ENCODE assay signal across 17 cellular contexts in genomic region chr14:67449096-67449495, GRCh38. TPM values are rescaled to one million over a fixed set of nuclear protein-coding genes. Genes with fewer than 3 reads are reported as not detected.
DNase-seq lines count a peak whose midpoint lies in the region; ATAC-seq, FAIRE-seq and TF ChIP-seq lines count a peak whose summit lies in the region.
"Had no signal": no experiment of that assay in that cellular context is flagged by ENCODE, and none has a peak within 500 bp of the region (broad histone marks: within the 10 kb centered on the region; RNA-seq: fewer than 3 reads in every experiment).

No MANE protein-coding gene starts in this region.

- H3K9me3 ChIP-seq in T-helper 17 cell (ENCODE audit: control insufficient read depth, low read length, poor library complexity, severe bottlenecking) = no peaks in the 10 kb centered on the region
- peaks cover 10 to 11% of the 10 kb centered on the region in 2 experiments for H3K9me3 ChIP-seq in H1 (ENCODE audit: insufficient read depth in 2 of 2, low read depth in 1 of 2, low read length in 1 of 2)

- H4K5ac ChIP-seq in H1 (ENCODE audit: insufficient read length, low read depth, low read length) = no peak overlapping the region

- no peaks in the 10 kb centered on the region; a peak in 1 of 7 replicates for H3K27me3 ChIP-seq in H1 (replicated peaks in 1 of 4; ENCODE audit: control insufficient read depth in 3 of 4, extremely low read depth in 1 of 4, insufficient read depth in 3 of 4, low read length in 3 of 4)

- no peaks in the 10 kb centered on the region for H3K79me2 ChIP-seq in H1 (ENCODE audit: control insufficient read depth in 1 of 2, insufficient read depth in 2 of 2, low read length in 2 of 2)

- no peak overlapping the region for H3K9ac ChIP-seq in H1 (replicated peaks in 1 of 4; ENCODE audit: extremely low read depth in 1 of 4, low read depth in 3 of 4, low read length in 3 of 4)

- no peak overlapping the region for H2BK5ac ChIP-seq in H1 (ENCODE audit: low read depth, low read length)

- no peak for TF ChIP-seq POLR2A in H1 (IDR thresholded peaks at IDR 0.05; ENCODE audit: control extremely low read depth in 1 of 2, low read depth in 2 of 2, low read length in 2 of 2)

- TF ChIP-seq RAD21 in H1 (IDR thresholded peaks at IDR 0.05 in 1 of 2, conservative IDR thresholded peaks at IDR 0.05 in 1 of 2; ENCODE audit: low read depth in 2 of 2, low read length in 2 of 2) = no peak

- H2BK20ac ChIP-seq in H1 (ENCODE audit: low read length) = no peak overlapping the region

- no peak for ATAC-seq in T-helper 17 cell
- ATAC-seq: GM12878 had no signal

- H3K4me1 Mint-ChIP-seq in T-helper 17 cell = no peaks in the 10 kb centered on the region
- H3K4me1 Mint-ChIP-seq: CD4-positive, alpha-beta memory T cell had no signal

- H3K4ac ChIP-seq in H1 (replicated peaks; ENCODE audit: insufficient read length, low read depth, low read length) = no peak overlapping the region

- no peaks in the 10 kb centered on the region for H3K23me2 ChIP-seq in H1 (ENCODE audit: low read depth, low read length)

- no peak overlapping the region for H2BK12ac ChIP-seq in H1 (ENCODE audit: low read depth, low read length)

- CTCF ChIA-PET in H1 (lab: Charles Lee; ENCODE audit: partially characterized antibody) = interaction anchor here (0.8 to 5.9 kb wide), 11 partner anchors 9 to 92 kb away, joined by 3 to 55 read pairs (median 6); no protein-coding TSS in a partner anchor

- H3K4me2 ChIP-seq in H1 (ENCODE audit: insufficient read depth in 1 of 2, low read depth in 2 of 2, low read length in 2 of 2) = no peak overlapping the region

- H4K20me1 ChIP-seq in H1 (replicated peaks in 1 of 2; ENCODE audit: control insufficient read depth in 1 of 2, insufficient read depth in 2 of 2, low read length in 2 of 2) = no peaks in the 10 kb centered on the region

- no peak overlapping the region; a peak in 1 of 8 replicates for H3K4me3 ChIP-seq in H1 (ENCODE audit: extremely low read depth in 1 of 4, insufficient read depth in 2 of 4, low read depth in 3 of 4, low read length in 4 of 4)
- H3K4me3 ChIP-seq: GM12878 had no signal

- H3K56ac ChIP-seq in H1 (replicated peaks; ENCODE audit: insufficient read length, low read depth, low read length) = no peak overlapping the region

- H2BK15ac ChIP-seq in H1 (ENCODE audit: low read length) = 0 out of 2 replicates have a peak overlapping the region, but pooled peaks have one; percentile 8

- H3K79me1 ChIP-seq in H1 (ENCODE audit: low read depth, low read length) = no peaks in the 10 kb centered on the region

- H3K27me3 Mint-ChIP-seq in T-helper 17 cell = peaks cover 36% of the 10 kb centered on the region

- no peak for TF ChIP-seq CTCF in H1 (IDR thresholded peaks at IDR 0.05; ENCODE audit: control extremely low read depth in 1 of 3, insufficient read depth in 1 of 3, low read depth in 1 of 3, low read length in 3 of 3)

- DNase-seq in T-helper 17 cell = no peak
- DNase-seq in H1 (ENCODE audit: low read depth in 1 of 2, low spot score in 2 of 2) = no peak
- DNase-seq in pons (ENCODE audit: low spot score) = peak; percentile 63
- no peak for DNase-seq in T-helper 9 cell
- DNase-seq in SW 1271 (lab: John Stamatoyannopoulos, UW) = no peak
- DNase-seq in NCI-H1105 (lab: John Stamatoyannopoulos, UW) = no peak
- DNase-seq: CD4-positive, alpha-beta memory T cell; COR-L47; DMS153; DND-41; GDM1; GOT3; H7; HCEC 1CT had no signal

- peak overlapping the region; percentile 12 for H4K91ac ChIP-seq in H1 (replicated peaks; ENCODE audit: insufficient read length, low read length)

- no peak overlapping the region for H2BK120ac ChIP-seq in H1 (replicated peaks; ENCODE audit: low read depth, low read length)

- POLR2A ChIA-PET in H1 (lab: Charles Lee; ENCODE audit: partially characterized antibody) = no interaction called here

- H3K27ac Mint-ChIP-seq in T-helper 17 cell = peak overlapping the region; percentile 29
- H3K27ac Mint-ChIP-seq: CD4-positive, alpha-beta memory T cell had no signal

- H3K14ac ChIP-seq in H1 (ENCODE audit: insufficient read length) = no peak overlapping the region

- TF ChIP-seq EP300 in H1 (IDR thresholded peaks at IDR 0.05; ENCODE audit: borderline replicate concordance in 1 of 2, low read depth in 2 of 2, low read length in 2 of 2) = no peak

- H3K4me1 ChIP-seq in H1 (replicated peaks in 1 of 4; ENCODE audit: control insufficient read depth in 3 of 4, insufficient read depth in 4 of 4, low read length in 3 of 4) = peaks cover 0 to 19% (median 8%) of the 10 kb centered on the region in 4 experiments; a peak in 6 of 7 replicates

- no peak overlapping the region for H3K23ac ChIP-seq in H1 (ENCODE audit: insufficient read length)

- no peak overlapping the region for H2AK5ac ChIP-seq in H1 (ENCODE audit: low read depth, low read length)

- no peaks in the 10 kb centered on the region for H3K36me3 Mint-ChIP-seq in T-helper 17 cell (ENCODE audit: low read depth)

- H4K8ac ChIP-seq in H1 (ENCODE audit: extremely low read depth, insufficient read depth, low read length) = no peak overlapping the region

- FAIRE-seq in H1 (lab: Jason Lieb, UNC) = no peak
- FAIRE-seq: GM12878, GM18507 had no signal

- no peak overlapping the region for H3K27ac ChIP-seq in H1 (ENCODE audit: low read depth, low read length)

- no peaks in the 10 kb centered on the region for H3K36me3 ChIP-seq in H1 (ENCODE audit: control insufficient read depth in 2 of 4, insufficient read depth in 4 of 4, low read length in 3 of 4)

- 83% methylated on average over 2 of the region's 2 CpGs; no CpG with 5 or more reads in 1 of the 2 experiments for WGBS in H1 (ENCODE audit: extremely low coverage in 1 of 2, insufficient coverage in 1 of 2, insufficient read length in 1 of 2, insufficient replicate concordance in 2 of 2, low coverage in 1 of 2, low lambda C conversion rate in 2 of 2, missing lambda C conversion rate in 1 of 2), 2 experiments

- no peak overlapping the region for H3K18ac ChIP-seq in H1 (ENCODE audit: extremely low read depth, low read length)

- H3K4me3 Mint-ChIP-seq in T-helper 17 cell = no peak overlapping the region
- H3K4me3 Mint-ChIP-seq: CD4-positive, alpha-beta memory T cell had no signal

- no peak overlapping the region for H2AFZ ChIP-seq in H1 (ENCODE audit: low read length)

TF ChIP-seq in H1, 55 proteins besides CTCF, POLR2A, EP300 and RAD21:
- no peak for TF ChIP-seq SAP30 (IDR thresholded peaks at IDR 0.05; ENCODE audit: insufficient read depth, insufficient replicate concordance, low read length)
- no peak for TF ChIP-seq SP4 (IDR thresholded peaks at IDR 0.05; ENCODE audit: low read length)
- TF ChIP-seq ASH2L (IDR thresholded peaks at IDR 0.05; ENCODE audit: low read length) = no peak
- no peak for TF ChIP-seq SP1 (IDR thresholded peaks at IDR 0.05; ENCODE audit: low read depth, low read length)
- no peak for TF ChIP-seq BRCA1 (IDR thresholded peaks at IDR 0.05; ENCODE audit: low read depth, low read length)
- TF ChIP-seq NRF1 (IDR thresholded peaks at IDR 0.05; ENCODE audit: low read depth, low read length) = no peak

RNA-seq across cellular contexts. Expression of gene PLEK2, which starts 37.1 kb away (rescaled TPM):
- total RNA-seq in T-helper 17 cell = 1 to 10 TPM; 1.7 to 2.1 TPM
- total RNA-seq in H1 (2021; fragmentation: NEBNext Ultra II Directional; extraction: Animal tissue kit (Norgen Biotek cat#: 25700)) = 2.1 and 2.9 TPM in 2 replicates
- 0.41 and 0.49 TPM in 2 replicates for polyA plus RNA-seq in H1 (2011; rRNA removed)
- 0.47 TPM for polyA plus RNA-seq in H1 (2011; cell fraction: cytosol; rRNA removed)
- polyA plus RNA-seq in H1 (2011; cell fraction: nucleus; rRNA removed) = 0.29 TPM
- 0.92 to 1.1 TPM (median 0.99 TPM) in 4 replicates for polyA plus RNA-seq in H1 (2012, experiment 1 of 2)
- 0.34 TPM for polyA plus RNA-seq in H1 (2012, experiment 2 of 2)
- polyA plus RNA-seq in H1 (2013, experiment 1 of 2) = 1.5 TPM
- 1.6 TPM for polyA plus RNA-seq in H1 (2013, experiment 2 of 2)
- polyA minus RNA-seq in H1 (2011; rRNA and poly(A)+ RNA removed) = 2.0 and 2.5 TPM in 2 replicates
- not detected for polyA minus RNA-seq in H1 (2011; cell fraction: cytosol; rRNA and poly(A)+ RNA removed)
- not detected for polyA minus RNA-seq in H1 (2011; cell fraction: nucleus; rRNA and poly(A)+ RNA removed)
- total RNA-seq: GM12878, H7 had no signal

RNA-seq across cellular contexts. Expression of gene TMEM229B, which starts 39.4 kb away (rescaled TPM):
- total RNA-seq in T-helper 17 cell = 10 to 100 TPM; 12.7 to 15.2 TPM
- total RNA-seq in H1 (2021; fragmentation: NEBNext Ultra II Directional; extraction: Animal tissue kit (Norgen Biotek cat#: 25700)) = 0.50 and 0.73 TPM in 2 replicates
- polyA plus RNA-seq in H1 (2011; rRNA removed) = 0.85 and 1.7 TPM in 2 replicates
- polyA plus RNA-seq in H1 (2011; cell fraction: cytosol; rRNA removed) = 0.48 TPM
- polyA plus RNA-seq in H1 (2011; cell fraction: nucleus; rRNA removed) = 0.74 TPM
- polyA plus RNA-seq in H1 (2012, experiment 1 of 2) = 0.39 to 0.88 TPM (median 0.80 TPM) in 4 replicates
- polyA plus RNA-seq in H1 (2012, experiment 2 of 2) = 0.62 TPM
- 0.73 TPM for polyA plus RNA-seq in H1 (2013, experiment 1 of 2)
- 0.70 TPM for polyA plus RNA-seq in H1 (2013, experiment 2 of 2)
- 0.54 and 0.85 TPM in 2 replicates for polyA minus RNA-seq in H1 (2011; rRNA and poly(A)+ RNA removed)
- polyA minus RNA-seq in H1 (2011; cell fraction: cytosol; rRNA and poly(A)+ RNA removed) = 1.8 TPM
- 1.00 TPM for polyA minus RNA-seq in H1 (2011; cell fraction: nucleus; rRNA and poly(A)+ RNA removed)
- total RNA-seq: A673 had no signal
